16 cellular contexts compared by ENCODE assay signal in the genomic region with DNA sequence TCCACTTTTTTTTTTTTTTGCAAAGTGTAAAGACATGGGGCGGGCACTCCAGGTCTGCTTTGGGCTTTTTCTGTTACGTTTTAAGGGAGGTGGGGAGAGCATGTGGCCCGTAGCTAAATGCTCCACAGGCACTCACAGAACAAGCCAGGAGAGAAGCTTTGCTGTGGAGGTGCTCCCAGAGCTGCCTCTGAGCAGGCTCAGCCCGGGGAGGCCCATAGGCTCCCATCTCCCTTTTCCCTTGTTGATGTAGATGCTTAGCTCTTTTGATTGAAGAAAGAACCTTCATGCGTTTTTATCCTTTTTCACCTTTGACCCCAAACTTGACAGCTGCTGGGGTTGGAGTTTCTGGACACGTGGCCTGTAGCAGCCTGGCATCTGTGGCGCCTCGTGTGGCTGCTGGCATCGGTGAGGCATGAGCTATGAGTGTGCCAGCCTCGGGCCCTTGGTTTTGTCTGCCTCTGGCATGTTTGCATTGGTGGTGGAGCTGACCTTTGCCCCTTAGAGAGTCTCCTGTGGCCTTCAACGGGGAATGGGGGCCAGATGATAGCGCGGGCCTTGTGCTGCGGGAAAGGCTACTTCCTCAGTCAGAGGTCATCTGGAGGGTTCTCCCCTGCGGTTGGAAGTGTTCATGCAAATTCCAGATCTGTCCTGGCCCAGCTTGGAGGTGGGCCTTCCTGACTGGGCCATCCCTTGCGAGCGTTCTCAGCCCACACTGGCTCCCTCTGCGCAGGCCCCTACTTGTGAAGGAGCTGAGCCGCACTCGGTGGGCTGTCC. TPM values are rescaled to one million over a fixed set of nuclear protein-coding genes. Genes with fewer than 3 reads are reported as not detected.
DNase-seq lines count a peak whose midpoint lies in the region; ATAC-seq and TF ChIP-seq lines count a peak whose summit lies in the region.
"Had no signal": no experiment of that assay in that cellular context is flagged by ENCODE, and none has a peak within 500 bp of the region (broad histone marks: within the 10 kb centered on the region; RNA-seq: fewer than 3 reads in every experiment).

No MANE protein-coding gene starts in this region.

- peaks cover 6% of the 10 kb centered on the region for H3K36me3 Mint-ChIP-seq in CD4-positive, CD25-positive, alpha-beta regulatory T cell
- H3K36me3 Mint-ChIP-seq in brain: peaks cover 33% of the 10 kb centered on the region

- peaks cover 60% of the 10 kb centered on the region for H3K36me3 ChIP-seq in CD4-positive, CD25-positive, alpha-beta regulatory T cell (ENCODE audit: control insufficient read depth, insufficient read depth, low read length)
- H3K36me3 ChIP-seq in right lobe of liver (peaks cover 0 to 15% (median 7%) of the 10 kb centered on the region in 4 donors), lower lobe of right lung (peaks cover 76% of the 10 kb centered on the region), MM.1S (replicated peaks; ENCODE audit: insufficient read depth, low read length) (no peaks in the 10 kb centered on the region)

- no peak for ATAC-seq in CD4-positive, CD25-positive, alpha-beta regulatory T cell (ENCODE audit: low read depth in 2 of 2)
- peak; percentile 77 to 92 (median 80) for ATAC-seq in right lobe of liver
- no peak for ATAC-seq in lower lobe of right lung
- ATAC-seq in HG03460 (IDR thresholded peaks at IDR 0.05; ENCODE audit: unreplicated experiment): no peak
- no peak for ATAC-seq in HG03565 (IDR thresholded peaks at IDR 0.05; ENCODE audit: unreplicated experiment)

- no peaks in the 10 kb centered on the region for H3K27me3 ChIP-seq in CD4-positive, CD25-positive, alpha-beta regulatory T cell (ENCODE audit: control insufficient read depth, insufficient read depth, low read length)
- H3K27me3 ChIP-seq in right lobe of liver: no peaks in the 10 kb centered on the region
- H3K27me3 ChIP-seq in lower lobe of right lung (ENCODE audit: low read depth): no peaks in the 10 kb centered on the region
- no peaks in the 10 kb centered on the region for H3K27me3 ChIP-seq in MM.1S (replicated peaks; ENCODE audit: insufficient read depth, low read length)
- H3K27me3 ChIP-seq: BE2C had no signal

- H3K9me3 ChIP-seq in CD4-positive, CD25-positive, alpha-beta regulatory T cell (ENCODE audit: control insufficient read depth in 2 of 2, low read length in 2 of 2): no peaks in the 10 kb centered on the region
- H3K9me3 ChIP-seq in right lobe of liver: no peaks in the 10 kb centered on the region
- no peaks in the 10 kb centered on the region for H3K9me3 ChIP-seq in lower lobe of right lung
- no peaks in the 10 kb centered on the region for H3K9me3 ChIP-seq in MM.1S (replicated peaks; ENCODE audit: insufficient read depth, low read length)
- H3K9me3 ChIP-seq: BE2C had no signal

- no peak overlapping the region for H3K9ac ChIP-seq in MM.1S (ENCODE audit: low read length)

- WGBS in right lobe of liver (ENCODE audit: insufficient coverage, low coverage, low lambda C conversion rate, missing lambda C conversion rate): 12% methylated on average over 8 of the region's 20 CpGs

- H3K79me2 ChIP-seq in MM.1S (ENCODE audit: low read length): peaks cover 11% of the 10 kb centered on the region; the same call in 1 of the 2 replicates

- intact Hi-C loops in right lobe of liver (cut with DNase I): no loop called here
- intact Hi-C loops in lower lobe of right lung (cut with DNase I): no loop called here

- peak overlapping the region; percentile 78 for H3K27ac ChIP-seq in CD4-positive, CD25-positive, alpha-beta regulatory T cell (ENCODE audit: insufficient read depth, low read length, poor library complexity, severe bottlenecking)
- peak overlapping the region in 2 of 3 donors; percentile 50 to 63 for H3K27ac ChIP-seq in right lobe of liver
- H3K27ac ChIP-seq in lower lobe of right lung: no peak overlapping the region
- H3K27ac ChIP-seq in MM.1S (ENCODE audit: low read length): no peak overlapping the region
- H3K27ac ChIP-seq: VCaP had no signal

- peaks cover 12 to 44% (median 32%) of the 10 kb centered on the region in 4 donors for H3K4me1 Mint-ChIP-seq in CD4-positive, CD25-positive, alpha-beta regulatory T cell
- peaks cover 5% of the 10 kb centered on the region for H3K4me1 Mint-ChIP-seq in brain

- H3K4me3 Mint-ChIP-seq in CD4-positive, CD25-positive, alpha-beta regulatory T cell: no peak overlapping the region
- H3K4me3 Mint-ChIP-seq in brain: no peak overlapping the region
- H3K4me3 Mint-ChIP-seq: HFFc6 had no signal

- no peak overlapping the region for H3K4me3 ChIP-seq in CD4-positive, CD25-positive, alpha-beta regulatory T cell (ENCODE audit: low read depth, low read length)
- H3K4me3 ChIP-seq in right lobe of liver: no peak overlapping the region
- H3K4me3 ChIP-seq in lower lobe of right lung: no peak overlapping the region
- no peak overlapping the region for H3K4me3 ChIP-seq in MM.1S (ENCODE audit: low read length)

- no peak overlapping the region for H2AFZ ChIP-seq in MM.1S (ENCODE audit: low read length)

- TF ChIP-seq CTCF in brain (conservative IDR thresholded peaks at IDR 0.05) (no peak), right lobe of liver (IDR thresholded peaks at IDR 0.05) (peak in 1 of 4 donors; percentile 10), lower lobe of right lung (IDR thresholded peaks at IDR 0.05) (no peak), MM.1S (IDR thresholded peaks at IDR 0.05; ENCODE audit: low read length) (no peak)

- H3K9me3 Mint-ChIP-seq in CD4-positive, CD25-positive, alpha-beta regulatory T cell: no peaks in the 10 kb centered on the region
- no peaks in the 10 kb centered on the region for H3K9me3 Mint-ChIP-seq in brain
- H3K9me3 Mint-ChIP-seq: HFFc6 had no signal

- H3K27ac Mint-ChIP-seq in CD4-positive, CD25-positive, alpha-beta regulatory T cell: peak overlapping the region; percentile 76 to 95 (median 94)
- H3K27ac Mint-ChIP-seq in brain: peak overlapping the region in 3 of 5 experiments; percentile 30 to 67 (median 45)
- H3K27ac Mint-ChIP-seq: HFFc6 had no signal

- H3K4me1 ChIP-seq in CD4-positive, CD25-positive, alpha-beta regulatory T cell (ENCODE audit: control insufficient read depth, insufficient read depth, low read length, poor library complexity, severe bottlenecking): peaks cover 25% of the 10 kb centered on the region
- peaks cover 0 to 42% (median 22%) of the 10 kb centered on the region in 4 donors for H3K4me1 ChIP-seq in right lobe of liver
- H3K4me1 ChIP-seq in lower lobe of right lung: peaks cover 18% of the 10 kb centered on the region
- no peaks in the 10 kb centered on the region for H3K4me1 ChIP-seq in MM.1S (ENCODE audit: low read length)

- no peaks in the 10 kb centered on the region for H3F3A ChIP-seq in MM.1S (ENCODE audit: insufficient read depth, low read length)

- no peaks in the 10 kb centered on the region for H4K20me1 ChIP-seq in MM.1S (ENCODE audit: insufficient read depth, low read length)

- no peak for DNase-seq in CD4-positive, CD25-positive, alpha-beta regulatory T cell
- DNase-seq in HT-29 (ENCODE audit: low spot score) (peak; percentile 40), right lobe of liver (peak; percentile 84 to 89 (median 86)), lower lobe of right lung (no peak), MM.1S (no peak)
- DNase-seq: BE2C; HFFc6; NCI-H1092; posterior cingulate gyrus; stimulated activated CD4-positive, alpha-beta T cell treated with anti-CD3 and anti-CD28 coated beads, Interleukin-1b, Interleukin-23, amount 100 ng/mL, for 48 hours had no signal

- H3K27me3 Mint-ChIP-seq in CD4-positive, CD25-positive, alpha-beta regulatory T cell: no peaks in the 10 kb centered on the region
- H3K27me3 Mint-ChIP-seq in brain: no peaks in the 10 kb centered on the region

- H3K9me2 ChIP-seq in MM.1S (replicated peaks; ENCODE audit: insufficient read depth, low read length): no peaks in the 10 kb centered on the region

- H3K4me2 ChIP-seq in MM.1S (ENCODE audit: low read depth, low read length): no peak overlapping the region

- TF ChIP-seq POLR2A in right lobe of liver (IDR thresholded peaks at IDR 0.05): no peak

RNA-seq across cellular contexts. Expression of a gene that starts 20.0 kb away (rescaled TPM):
- total RNA-seq in CD4-positive, CD25-positive, alpha-beta regulatory T cell: 1.2 TPM
- polyA plus RNA-seq in CD4-positive, CD25-positive, alpha-beta regulatory T cell: not detected
- total RNA-seq in HT-29 (2014; rRNA removed; shearing (Covaris generic)): 0.28 TPM in 1 of 2 replicates, not detected in the other
- polyA plus RNA-seq in brain (ENCODE audit: insufficient read depth, low read depth, low replicate concordance): not detected
- not detected for total RNA-seq in right lobe of liver
- not detected for total RNA-seq in lower lobe of right lung
- total RNA-seq: HFFc6, SK-MEL-5, urinary bladder had no signal

RNA-seq across cellular contexts. Expression of a gene that starts 32.5 kb away (rescaled TPM):
- 351 TPM for total RNA-seq in CD4-positive, CD25-positive, alpha-beta regulatory T cell
- polyA plus RNA-seq in CD4-positive, CD25-positive, alpha-beta regulatory T cell: 100 to 1,000 TPM; 707 to 964 (median 782) TPM
- total RNA-seq in HT-29 (2014; rRNA removed; shearing (Covaris generic)): 1,584 and 1,604 TPM in 2 replicates
- 83.9 TPM for polyA plus RNA-seq in brain (ENCODE audit: insufficient read depth, low read depth, low replicate concordance)
- total RNA-seq in right lobe of liver (10 to 100 TPM; 22.8 to 70.0 (median 41.3) TPM), lower lobe of right lung (371 TPM)

RNA-seq across cellular contexts. Expression of a gene that starts 44.5 kb away (rescaled TPM):
- 59.7 TPM for total RNA-seq in CD4-positive, CD25-positive, alpha-beta regulatory T cell
- polyA plus RNA-seq in CD4-positive, CD25-positive, alpha-beta regulatory T cell: 10 to 100 TPM; 19.6 to 27.8 (median 21.9) TPM
- total RNA-seq in HT-29 (2014; rRNA removed; shearing (Covaris generic)): 100 and 109 TPM in 2 replicates
- polyA plus RNA-seq in brain (ENCODE audit: insufficient read depth, low read depth, low replicate concordance): 63.6 TPM
- total RNA-seq in right lobe of liver: 10 to 100 TPM; 10.2 to 57.1 (median 15.2) TPM
- total RNA-seq in lower lobe of right lung: 71.8 TPM

RNA-seq across cellular contexts. Expression of a gene that starts 48.2 kb away (rescaled TPM):
- total RNA-seq in CD4-positive, CD25-positive, alpha-beta regulatory T cell: 162 TPM
- 10 to 100 TPM; 10.9 to 15.3 (median 12.8) TPM for polyA plus RNA-seq in CD4-positive, CD25-positive, alpha-beta regulatory T cell
- total RNA-seq in HT-29 (2014; rRNA removed; shearing (Covaris generic)): 20.2 and 28.9 TPM in 2 replicates
- polyA plus RNA-seq in brain (ENCODE audit: insufficient read depth, low read depth, low replicate concordance): 61.8 TPM
- total RNA-seq in right lobe of liver (10 to 100 TPM in 5 of 6 experiments, 1 to 10 TPM in 1; 8.7 to 22.8 (median 16.4) TPM), lower lobe of right lung (49.2 TPM)

Comparison
In these comparisons a context has a peak if more than half of its experiments do, and no peak if none do; other contexts are left out.
1. ATAC-seq: peak in right lobe of liver (4 of 4); none in CD4-positive, CD25-positive, alpha-beta regulatory T cell (0 of 2), lower lobe of right lung (0 of 2), HG03460 (single experiment) and HG03565 (single experiment).
2. DNase-seq: peak in HT-29 (single experiment) and right lobe of liver (3 of 3); none in CD4-positive, CD25-positive, alpha-beta regulatory T cell (0 of 3), lower lobe of right lung (single experiment) and MM.1S (single experiment).
3. H3K27ac ChIP-seq: peak in CD4-positive, CD25-positive, alpha-beta regulatory T cell (single experiment) and right lobe of liver (2 of 3); none in lower lobe of right lung (single experiment) and MM.1S (single experiment).